21 cellular contexts compared by ENCODE assay signal in genomic region chr15:75822685-75823278, GRCh38.
"Had no signal": no experiment of that assay in that cellular context is flagged by ENCODE, and none has a peak within 500 bp of the region (broad histone marks: within the 10 kb centered on the region; RNA-seq: fewer than 3 reads in every experiment).

No MANE protein-coding gene starts in this region.

- FAIRE-seq: endometrium, kidney had no signal

- H3K4me1 Mint-ChIP-seq: central memory CD8-positive, alpha-beta T cell; stimulated activated memory B cell treated with anti-CD40 and anti-IgM and Interleukin-4, amounts not matched to agents 10 μg/mL and 1 μg/mL and 100 μg/mL, for 72 hours had no signal

- H3K9me3 ChIP-seq: ovary, right lobe of liver, tibial artery had no signal

- H2AFZ ChIP-seq: hepatocyte, neural progenitor cell had no signal

- H3K4me3 Mint-ChIP-seq: central memory CD8-positive, alpha-beta T cell; mesothelial cell of epicardium; natural killer cell treated with Interleukin-12 subunit alpha and Interleukin-12 subunit beta and Interleukin-15 and Interleukin-18, amount 100 ng/mL, for 72 hours; neural progenitor cell; stimulated activated memory B cell treated with anti-CD40 and anti-IgM and Interleukin-4, amounts not matched to agents 10 μg/mL and 1 μg/mL and 100 μg/mL, for 72 hours; stimulated activated naive CD8-positive, alpha-beta T cell treated with anti-CD3 and anti-CD28 coated beads, Interleukin-15, Interleukin-2, amounts not matched to agents 100 ng/mL and 50 ng/mL, for 24 hours had no signal

- H3K4me3 ChIP-seq: dorsolateral prefrontal cortex, hepatocyte, neural progenitor cell, ovary, right lobe of liver, tibial artery had no signal

- DNase-seq: cortex of kidney; dorsolateral prefrontal cortex; effector CD8-positive, alpha-beta T cell; foreskin melanocyte; head of caudate nucleus; kidney; nucleus accumbens; ovary; right lobe of liver; stimulated activated CD4-positive, alpha-beta T cell treated with anti-CD3 and anti-CD28 coated beads, Interleukin-4, amount 100 ng/mL, for 1 hour; tibial artery had no signal

- H3K27ac ChIP-seq: dorsolateral prefrontal cortex, epithelial cell of prostate, neural progenitor cell, ovary, right lobe of liver, tibial artery had no signal

- H3K36me3 ChIP-seq: neural progenitor cell, ovary, right lobe of liver, tibial artery had no signal

- H3K36me3 Mint-ChIP-seq: mesothelial cell of epicardium; natural killer cell treated with Interleukin-12 subunit alpha and Interleukin-12 subunit beta and Interleukin-15 and Interleukin-18, amount 100 ng/mL, for 72 hours; neural progenitor cell; stimulated activated memory B cell treated with anti-CD40 and anti-IgM and Interleukin-4, amounts not matched to agents 10 μg/mL and 1 μg/mL and 100 μg/mL, for 72 hours had no signal

- ATAC-seq: left lobe of liver; natural killer cell treated with Interleukin-12 subunit alpha and Interleukin-12 subunit beta and Interleukin-15 and Interleukin-18, amount 100 ng/mL, for 72 hours; stimulated activated memory B cell treated with anti-CD40 and anti-IgM and Interleukin-4, amounts not matched to agents 10 μg/mL and 1 μg/mL and 100 μg/mL, for 72 hours had no signal

- H3K9ac ChIP-seq: neural progenitor cell had no signal

- H3K27ac Mint-ChIP-seq: mesothelial cell of epicardium; stimulated activated memory B cell treated with anti-CD40 and anti-IgM and Interleukin-4, amounts not matched to agents 10 μg/mL and 1 μg/mL and 100 μg/mL, for 72 hours; stimulated activated naive CD8-positive, alpha-beta T cell treated with anti-CD3 and anti-CD28 coated beads, Interleukin-15, Interleukin-2, amounts not matched to agents 100 ng/mL and 50 ng/mL, for 24 hours had no signal

- H3K79me2 ChIP-seq: hepatocyte had no signal

- H3K27me3 ChIP-seq: hepatocyte, neural progenitor cell, ovary, right lobe of liver had no signal

- H3K4me1 ChIP-seq: right lobe of liver, tibial artery had no signal

- H3K9me3 Mint-ChIP-seq: central memory CD8-positive, alpha-beta T cell; mesothelial cell of epicardium; natural killer cell treated with Interleukin-12 subunit alpha and Interleukin-12 subunit beta and Interleukin-15 and Interleukin-18, amount 100 ng/mL, for 72 hours; neural progenitor cell; stimulated activated memory B cell treated with anti-CD40 and anti-IgM and Interleukin-4, amounts not matched to agents 10 μg/mL and 1 μg/mL and 100 μg/mL, for 72 hours; stimulated activated naive CD8-positive, alpha-beta T cell treated with anti-CD3 and anti-CD28 coated beads, Interleukin-15, Interleukin-2, amounts not matched to agents 100 ng/mL and 50 ng/mL, for 24 hours had no signal

- H3K4me2 ChIP-seq: hepatocyte had no signal
